In genomic region chr15:65268411-65268810, GRCh38 we compare ENCODE assay signal across 27 cellular contexts. TPM values are rescaled to one million over a fixed set of nuclear protein-coding genes. Genes with fewer than 3 reads are reported as not detected.
DNase-seq lines count a peak whose midpoint lies in the region; ATAC-seq and TF ChIP-seq lines count a peak whose summit lies in the region.
"Had no signal": no experiment of that assay in that cellular context is flagged by ENCODE, and none has a peak within 500 bp of the region (broad histone marks: within the 10 kb centered on the region; RNA-seq: fewer than 3 reads in every experiment).

No MANE protein-coding gene starts in this region.

- DNase-seq in WTC11 (ENCODE audit: low spot score): no peak
- no peak for DNase-seq in activated CD8-positive, alpha-beta memory T cell treated with anti-CD3 and anti-CD28 coated beads, Interleukin-2, amount 10 ng/mL, durations not matched to agents 7 days and 5 days
- DNase-seq in right cardiac atrium: no peak
- no peak for DNase-seq in dorsolateral prefrontal cortex
- DNase-seq: 8988T; ACHN; BE2C; C1 segment of cervical spinal cord; CD4-positive, alpha-beta memory T cell; CD4-positive, CD25-positive, alpha-beta regulatory T cell; CD8-positive, alpha-beta memory T cell; COR-L47; DMS 273 treated with DMSO at 0.1 percent for 48 hours; DMS153; DMS53; DMS79; DND-41; EL; GDM1 had no signal

- CTCF ChIA-PET in HEK293 (lab: Yijun Ruan, JAX) (interaction anchor here (1.2 to 6.1 kb wide), 2 partner anchors 16 to 56 kb away, joined by 3 to 80 read pairs; partner anchors contain the start of gene PARP16), WTC11 (lab: Charles Lee) (interaction anchor here (1.5 kb wide), 1 partner anchor 167 kb away, joined by 4 read pairs; no protein-coding TSS in a partner anchor)
- CTCF ChIA-PET in activated CD8-positive, alpha-beta memory T cell treated with anti-CD3 and anti-CD28 coated beads, Interleukin-2, amount 10 ng/mL, durations not matched to agents 7 days and 5 days (lab: Charles Lee): no interaction called here

- peaks cover 0 to 18% of the 10 kb centered on the region in 2 experiments; a peak in 2 of 3 replicates for H3K36me3 ChIP-seq in HEK293 (ENCODE audit: control insufficient read depth in 2 of 2, insufficient read depth in 1 of 2, low read length in 2 of 2)

- ATAC-seq in WTC11 (no peak), right cardiac atrium (no peak)
- ATAC-seq in activated CD8-positive, alpha-beta memory T cell treated with anti-CD3 and anti-CD28 coated beads, Interleukin-2, amount 10 ng/mL, durations not matched to agents 7 days and 5 days: no peak
- ATAC-seq: GM12878 had no signal

- no peak overlapping the region for H3K4me3 Mint-ChIP-seq in WTC11
- H3K4me3 Mint-ChIP-seq in activated CD8-positive, alpha-beta memory T cell treated with anti-CD3 and anti-CD28 coated beads, Interleukin-2, amount 10 ng/mL, durations not matched to agents 7 days and 5 days: no peak overlapping the region
- H3K4me3 Mint-ChIP-seq: CD14-positive monocyte; CD4-positive, alpha-beta memory T cell; CD4-positive, CD25-positive, alpha-beta regulatory T cell; CD8-positive, alpha-beta memory T cell had no signal

- H3K27me3 Mint-ChIP-seq in WTC11 (ENCODE audit: low read depth): no peaks in the 10 kb centered on the region
- H3K27me3 Mint-ChIP-seq in activated CD8-positive, alpha-beta memory T cell treated with anti-CD3 and anti-CD28 coated beads, Interleukin-2, amount 10 ng/mL, durations not matched to agents 7 days and 5 days: no peaks in the 10 kb centered on the region
- H3K27me3 Mint-ChIP-seq: CD4-positive, alpha-beta memory T cell; CD4-positive, CD25-positive, alpha-beta regulatory T cell; CD8-positive, alpha-beta memory T cell had no signal

- H3K4me3 ChIP-seq in HEK293 (ENCODE audit: low read depth, low read length) (no peak overlapping the region), right cardiac atrium (ENCODE audit: low read length) (no peak overlapping the region), dorsolateral prefrontal cortex (no peak overlapping the region)
- H3K4me3 ChIP-seq: BLaER1, GM12878 had no signal

- peaks cover 24% of the 10 kb centered on the region for H3K4me1 Mint-ChIP-seq in WTC11
- no peaks in the 10 kb centered on the region for H3K4me1 Mint-ChIP-seq in activated CD8-positive, alpha-beta memory T cell treated with anti-CD3 and anti-CD28 coated beads, Interleukin-2, amount 10 ng/mL, durations not matched to agents 7 days and 5 days

- H3K9me3 ChIP-seq in HEK293 (ENCODE audit: control insufficient read depth, insufficient read depth, low read depth, low read length) (no peaks in the 10 kb centered on the region), right cardiac atrium (ENCODE audit: control insufficient read depth, low read length) (no peaks in the 10 kb centered on the region)
- H3K9me3 ChIP-seq: BE2C, BLaER1 had no signal

- POLR2A ChIA-PET in HEK293 (lab: Yijun Ruan, JAX): no interaction called here
- POLR2A ChIA-PET in WTC11 (lab: Charles Lee): no interaction called here

- no peak overlapping the region for H3K27ac ChIP-seq in HEK293 (ENCODE audit: extremely low read depth, low read depth, low read length)
- H3K27ac ChIP-seq in right cardiac atrium (ENCODE audit: low read length): no peak overlapping the region
- no peak overlapping the region for H3K27ac ChIP-seq in dorsolateral prefrontal cortex
- H3K27ac ChIP-seq: BLaER1 had no signal

- H3K27me3 ChIP-seq in right cardiac atrium (ENCODE audit: control insufficient read depth, insufficient read depth) (no peaks in the 10 kb centered on the region), dorsolateral prefrontal cortex (no peaks in the 10 kb centered on the region)
- H3K27me3 ChIP-seq: BE2C, BLaER1 had no signal

- peaks cover 3% of the 10 kb centered on the region for H3K9me3 Mint-ChIP-seq in WTC11
- H3K9me3 Mint-ChIP-seq in activated CD8-positive, alpha-beta memory T cell treated with anti-CD3 and anti-CD28 coated beads, Interleukin-2, amount 10 ng/mL, durations not matched to agents 7 days and 5 days (ENCODE audit: low read depth): no peaks in the 10 kb centered on the region
- H3K9me3 Mint-ChIP-seq: CD14-positive monocyte; CD4-positive, alpha-beta memory T cell; CD4-positive, CD25-positive, alpha-beta regulatory T cell; CD8-positive, alpha-beta memory T cell had no signal

- no peak overlapping the region for H3K27ac Mint-ChIP-seq in WTC11
- H3K27ac Mint-ChIP-seq in activated CD8-positive, alpha-beta memory T cell treated with anti-CD3 and anti-CD28 coated beads, Interleukin-2, amount 10 ng/mL, durations not matched to agents 7 days and 5 days: no peak overlapping the region
- H3K27ac Mint-ChIP-seq: CD4-positive, CD25-positive, alpha-beta regulatory T cell had no signal

- WGBS in right cardiac atrium: 96% methylated on average over 4 of the region's 4 CpGs

- peaks cover 2% of the 10 kb centered on the region for H3K36me3 Mint-ChIP-seq in WTC11
- no peaks in the 10 kb centered on the region for H3K36me3 Mint-ChIP-seq in activated CD8-positive, alpha-beta memory T cell treated with anti-CD3 and anti-CD28 coated beads, Interleukin-2, amount 10 ng/mL, durations not matched to agents 7 days and 5 days

- H3K4me1 ChIP-seq in HEK293 (ENCODE audit: control insufficient read depth, insufficient read depth, low read length) (no peaks in the 10 kb centered on the region), right cardiac atrium (ENCODE audit: control insufficient read depth, insufficient read depth, low read length) (peaks cover 6% of the 10 kb centered on the region)
- H3K4me1 ChIP-seq: BE2C, BLaER1 had no signal

- intact Hi-C loops in right cardiac atrium (cut with DNase I) (no loop called here), dorsolateral prefrontal cortex (cut with DNase I) (no loop called here)

- TF ChIP-seq CTCF in HEK293 (tag by site-specific recombination; IDR thresholded peaks at IDR 0.05) (no peak), WTC11 (IDR thresholded peaks at IDR 0.05) (no peak), dorsolateral prefrontal cortex (IDR thresholded peaks at IDR 0.05 in 54 of 56, conservative IDR thresholded peaks at IDR 0.05 in 2 of 56; ENCODE audit: low read depth in 1 of 56, partially characterized antibody in 56 of 56) (no peak)

TF ChIP-seq in HEK293, 187 proteins besides CTCF, POLR2A, EP300 and RAD21:
- TF ChIP-seq ZNF121 (tag by site-specific recombination; IDR thresholded peaks at IDR 0.05) (peak; percentile 73), KLF9 (tag by site-specific recombination; IDR thresholded peaks at IDR 0.05; ENCODE audit: low read depth) (no peak)

TF ChIP-seq in WTC11, 78 proteins besides CTCF, POLR2A, EP300 and RAD21 (continues in another document):
- TF ChIP-seq ARID4B (CRISPR knock-in tag; IDR thresholded peaks at IDR 0.05; ENCODE audit: borderline replicate concordance) (no peak), CREB1 (CRISPR knock-in tag; IDR thresholded peaks at IDR 0.05) (no peak)

RNA-seq across cellular contexts. Expression of gene PARP16, which starts 18.3 kb away (rescaled TPM):
- total RNA-seq in WTC11 (2021) (4.7 to 6.2 TPM (median 5.8 TPM) in 3 replicates), right cardiac atrium (1 to 10 TPM; 5.2 to 6.1 (median 5.5) TPM), dorsolateral prefrontal cortex (10 to 100 TPM in 24 of 120 experiments, 1 to 10 TPM in 96; 3.7 to 14.5 (median 8.2) TPM)
- 10 to 100 TPM; 11.7 to 19.7 TPM for total RNA-seq in activated CD8-positive, alpha-beta memory T cell treated with anti-CD3 and anti-CD28 coated beads, Interleukin-2, amount 10 ng/mL, durations not matched to agents 7 days and 5 days
- polyA plus RNA-seq in right cardiac atrium: 4.3 TPM

RNA-seq across cellular contexts. Expression of gene RNU5A-1, which starts 27.4 kb away (rescaled TPM):
- total RNA-seq in WTC11 (2021) (not detected in 3 replicates), right cardiac atrium (10 to 100 TPM in 1 of 4 donors, not detected in 3; 12.5 TPM), dorsolateral prefrontal cortex (10 to 100 TPM in 1 of 120 experiments, not detected in 119; 37.4 TPM)
- total RNA-seq in activated CD8-positive, alpha-beta memory T cell treated with anti-CD3 and anti-CD28 coated beads, Interleukin-2, amount 10 ng/mL, durations not matched to agents 7 days and 5 days: not detected
- not detected for polyA plus RNA-seq in right cardiac atrium
- total RNA-seq: A673; CD4-positive, alpha-beta memory T cell; CD4-positive, CD25-positive, alpha-beta regulatory T cell; CD8-positive, alpha-beta memory T cell; Daoy; G401; GM12878 had no signal
- polyA plus RNA-seq: AG04450; CD14-positive monocyte; CD4-positive, alpha-beta memory T cell; CD4-positive, CD25-positive, alpha-beta regulatory T cell; CD8-positive, alpha-beta memory T cell; GM12878 had no signal

RNA-seq across cellular contexts. Expression of gene RNU5B-1, which starts 36.1 kb away (rescaled TPM):
- total RNA-seq in WTC11 (2021) (9.7 to 10.4 TPM in 2 of 3 replicates, not detected in the other), right cardiac atrium (10 to 100 TPM; 16.9 to 71.0 (median 42.7) TPM), dorsolateral prefrontal cortex (100 to 1,000 TPM in 7 of 120 experiments, 10 to 100 TPM in 67, not detected in 46; 23.0 to 207 (median 47.4) TPM)
- 10 to 100 TPM in 1 of 2 experiments, not detected in 1; 15.8 TPM for total RNA-seq in activated CD8-positive, alpha-beta memory T cell treated with anti-CD3 and anti-CD28 coated beads, Interleukin-2, amount 10 ng/mL, durations not matched to agents 7 days and 5 days
- not detected for polyA plus RNA-seq in right cardiac atrium
- total RNA-seq: A673; CD4-positive, CD25-positive, alpha-beta regulatory T cell; CD8-positive, alpha-beta memory T cell; Daoy; G401 had no signal
- polyA plus RNA-seq: AG04450; CD14-positive monocyte; CD4-positive, alpha-beta memory T cell; CD4-positive, CD25-positive, alpha-beta regulatory T cell; CD8-positive, alpha-beta memory T cell; GM12878 had no signal

RNA-seq across cellular contexts. Expression of gene CILP, which starts 57.1 kb away (rescaled TPM):
- total RNA-seq in WTC11 (2021): not detected in 3 replicates
- total RNA-seq in activated CD8-positive, alpha-beta memory T cell treated with anti-CD3 and anti-CD28 coated beads, Interleukin-2, amount 10 ng/mL, durations not matched to agents 7 days and 5 days: under 1 TPM in 1 of 2 experiments, not detected in 1; 0.05 TPM
- 1 to 10 TPM; 2.3 to 9.9 (median 4.1) TPM for total RNA-seq in right cardiac atrium
- 1.3 TPM for polyA plus RNA-seq in right cardiac atrium
- total RNA-seq in dorsolateral prefrontal cortex: under 1 TPM in 113 of 120 experiments, not detected in 7; 0.07 to 0.79 (median 0.24) TPM
- total RNA-seq: Daoy, G401 had no signal
- polyA plus RNA-seq: CD14-positive monocyte; CD4-positive, alpha-beta memory T cell; CD4-positive, CD25-positive, alpha-beta regulatory T cell had no signal

Comparison
In these comparisons a context has a peak if more than half of its experiments do, and no peak if none do; other contexts are left out.
1. Of the 8 proteins assayed by ChIP-seq in both HEK293 and WTC11: peak only in HEK293: none; only in WTC11: none; in both: ZNF121; in neither: 7.